8 cellular contexts compared by ENCODE assay signal in the genomic region with DNA sequence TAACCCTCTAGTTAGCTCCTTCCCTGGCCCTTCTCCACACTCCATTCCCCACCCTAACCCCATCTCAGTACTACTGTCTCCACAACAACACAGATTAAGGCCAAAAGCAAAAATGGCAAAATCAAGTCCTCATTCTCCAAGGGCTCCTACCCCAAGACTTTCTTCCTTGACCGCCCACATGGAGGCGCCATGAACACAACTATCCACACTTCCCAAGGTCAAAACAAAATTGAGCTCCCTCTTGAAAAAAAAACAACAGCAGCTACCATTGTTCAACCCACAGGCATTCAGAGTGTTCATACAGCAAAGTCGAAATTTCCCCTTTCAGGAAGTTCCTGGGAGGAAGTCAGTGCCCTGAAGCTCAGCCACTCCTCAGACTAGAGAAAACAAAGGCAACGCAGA. TPM values are rescaled to one million over a fixed set of nuclear protein-coding genes. Genes with fewer than 3 reads are reported as not detected.
DNase-seq lines count a peak whose midpoint lies in the region; ATAC-seq and TF ChIP-seq lines count a peak whose summit lies in the region.

No MANE protein-coding gene starts in this region.

- no peak overlapping the region for H2AFZ ChIP-seq in GM23338

- peaks cover 76% of the 10 kb centered on the region for H3K79me2 ChIP-seq in GM23338 (replicated peaks; ENCODE audit: insufficient read depth)

- intact Hi-C loops in left ventricle myocardium inferior (cut with micrococcal nuclease): loop anchor here (10.0 kb wide), 1 partner anchor 58 kb away; the partner anchor contains the start of gene GNAQ

- ATAC-seq in GM23338 (peak; percentile 76), GM19455 (IDR thresholded peaks at IDR 0.05; ENCODE audit: unreplicated experiment) (no peak), GM21786 (IDR thresholded peaks at IDR 0.05; ENCODE audit: unreplicated experiment) (no peak)

- peaks cover 3% of the 10 kb centered on the region; the same call in 1 of the 2 replicates for H4K20me1 ChIP-seq in GM23338 (replicated peaks; ENCODE audit: insufficient read depth)

- peaks cover 8% of the 10 kb centered on the region for H3K27me3 Mint-ChIP-seq in GM23338 (ENCODE audit: insufficient read depth, low read depth, poor library complexity)

- no peaks in the 10 kb centered on the region for H3K36me3 Mint-ChIP-seq in GM23338 (ENCODE audit: low read depth)

- no peak overlapping the region; the same call in 2 of the 3 replicates for H3K4me3 Mint-ChIP-seq in GM23338

- peak overlapping the region; percentile 56 for H3K27ac Mint-ChIP-seq in GM23338

- H3K4me1 ChIP-seq in GM23338 (ENCODE audit: insufficient read depth) (peaks cover 28% of the 10 kb centered on the region), SJSA1 (replicated peaks) (peaks cover 15% of the 10 kb centered on the region), left ventricle myocardium inferior (peaks cover 51% of the 10 kb centered on the region)

- H3K27me3 ChIP-seq in GM23338 (ENCODE audit: insufficient read depth) (no peaks in the 10 kb centered on the region), SJSA1 (replicated peaks) (no peaks in the 10 kb centered on the region), left ventricle myocardium inferior (ENCODE audit: low read depth) (no peaks in the 10 kb centered on the region)

- H3K9me3 Mint-ChIP-seq in GM23338: no peaks in the 10 kb centered on the region

- no peaks in the 10 kb centered on the region for H3K9me2 ChIP-seq in GM23338 (ENCODE audit: insufficient read depth)

- H3K4me1 Mint-ChIP-seq in GM23338: peaks cover 56% of the 10 kb centered on the region

- H3K36me3 ChIP-seq in GM23338 (ENCODE audit: insufficient read depth): no peaks in the 10 kb centered on the region
- 0 out of 2 replicates have a peak, but pooled peaks cover 4% of the 10 kb centered on the region for H3K36me3 ChIP-seq in SJSA1
- H3K36me3 ChIP-seq in left ventricle myocardium inferior: peaks cover 8% of the 10 kb centered on the region

- DNase-seq in AG08395 (ENCODE audit: low spot score) (peak; percentile 62), GM23338 (ENCODE audit: low spot score) (peak; percentile 85), SJSA1 (ENCODE audit: low read depth in 1 of 2, low spot score in 2 of 2) (peak; percentile 59 to 69), amniotic stem cell (lab: John Stamatoyannopoulos, UW) (peak; percentile 46), left ventricle myocardium inferior (peak; percentile 62), renal cortical epithelial cell (ENCODE audit: low read depth) (peak; percentile 92)

- no peaks in the 10 kb centered on the region for H3F3A ChIP-seq in GM23338 (replicated peaks; ENCODE audit: low read depth)

- TF ChIP-seq CTCF in GM23338 (conservative IDR thresholded peaks at IDR 0.05; ENCODE audit: low read depth in 2 of 2) (peak; percentile 81 to 88), left ventricle myocardium inferior (IDR thresholded peaks at IDR 0.05; ENCODE audit: borderline replicate concordance) (peak; percentile 65)

- H3K4me3 ChIP-seq in GM23338: no peak overlapping the region
- H3K4me3 ChIP-seq in SJSA1: no peak overlapping the region
- H3K4me3 ChIP-seq in left ventricle myocardium inferior: peak overlapping the region; percentile 26

- H3K9me3 ChIP-seq in SJSA1 (replicated peaks) (no peaks in the 10 kb centered on the region), left ventricle myocardium inferior (replicated peaks) (no peaks in the 10 kb centered on the region)

- no peak overlapping the region for H3K4me2 ChIP-seq in GM23338

- H3K27ac ChIP-seq in GM23338 (ENCODE audit: low read depth): peak overlapping the region; percentile 41
- H3K27ac ChIP-seq in SJSA1: no peak overlapping the region
- H3K27ac ChIP-seq in left ventricle myocardium inferior (replicated peaks): peak overlapping the region; percentile 80

TF ChIP-seq in GM23338, 12 proteins besides CTCF, POLR2A, EP300 and RAD21:
- TF ChIP-seq NANOG (IDR thresholded peaks at IDR 0.05; ENCODE audit: borderline replicate concordance): 0 out of 2 replicates have a peak, but pooled peaks have one; percentile 11
- TF ChIP-seq STAT1 (IDR thresholded peaks at IDR 0.05; ENCODE audit: unreplicated experiment): no peak

RNA-seq across cellular contexts. Expression of gene GNAQ, which starts 54.4 kb away (rescaled TPM):
- total RNA-seq in GM23338 (2014; rRNA removed; shearing (Covaris generic)): 43.1 and 59.1 TPM in 2 replicates
- polyA plus RNA-seq in GM23338 (2016; fragmentation: Nextera tagmentation; extraction: Ambion mirVana): 21.1 and 22.3 TPM in 2 replicates
- 22.9 and 46.2 TPM in 2 replicates for total RNA-seq in SJSA1 (2014; rRNA removed; shearing (Covaris generic))
- total RNA-seq in left ventricle myocardium inferior (15.2 TPM), renal cortical epithelial cell (41.7 and 65.6 TPM in 2 replicates)
